Comparison of ENCODE assay signal across 1 cellular context in the genomic region with DNA sequence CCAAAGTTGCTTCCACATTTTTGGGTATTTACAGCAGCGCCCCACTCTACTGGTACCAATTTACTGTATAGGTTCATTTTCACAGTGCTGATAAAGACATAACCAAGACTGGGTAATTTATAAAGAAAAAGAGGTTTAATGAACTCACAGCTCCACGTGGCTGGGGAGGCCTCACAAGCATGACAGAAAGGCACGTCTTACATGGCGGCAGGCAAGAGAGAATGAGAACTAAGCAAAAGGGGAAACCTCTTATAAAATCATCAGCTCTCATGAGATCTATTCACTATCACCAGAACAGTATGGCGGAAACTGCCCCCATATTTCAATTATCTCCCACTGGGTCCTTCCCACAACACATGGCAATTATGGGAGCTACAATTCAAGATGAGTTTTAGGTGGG. TPM values are rescaled to one million over a fixed set of nuclear protein-coding genes. Genes with fewer than 3 reads are reported as not detected.
"Had no signal": no experiment of that assay in that cellular context is flagged by ENCODE, and none has a peak within 500 bp of the region (broad histone marks: within the 10 kb centered on the region; RNA-seq: fewer than 3 reads in every experiment).

No MANE protein-coding gene starts in this region.

RNA-seq across cellular contexts. Expression of a gene that starts 39.7 kb away (rescaled TPM):
- polyA plus RNA-seq: naive thymus-derived CD8-positive, alpha-beta T cell had no signal
